Comparison of ENCODE assay signal across 8 cellular contexts in genomic region chr20:51800769-51801219, GRCh38. TPM values are rescaled to one million over a fixed set of nuclear protein-coding genes. Genes with fewer than 3 reads are reported as not detected.
A peak's percentile ranks its signal among the peaks of the same experiment; 100 is the strongest.
DNase-seq lines count a peak whose midpoint lies in the region; ATAC-seq lines count a peak whose summit lies in the region.

No MANE protein-coding gene starts in this region.

- ATAC-seq in HG02981 (IDR thresholded peaks at IDR 0.05; ENCODE audit: unreplicated experiment): no peak

- H3K9me3 ChIP-seq in iPS-18c (ENCODE audit: control insufficient read depth, insufficient read depth, low read length): peaks cover 2% of the 10 kb centered on the region

- H3K27ac Mint-ChIP-seq in activated T-helper 1 cell treated with anti-CD3 and anti-CD28 coated beads, Interleukin-12 subunit alpha, Interleukin-12 subunit beta, Interleukin-2, Interleukin-4 antibody, amounts not matched to agents 30 ng/mL and 10 ng/mL and 1 ng/mL, durations not matched to agents 14 hours and 24 hours and 36 hours: no peak overlapping the region
- H3K27ac Mint-ChIP-seq in stimulated activated naive CD8-positive, alpha-beta T cell treated with anti-CD3 and anti-CD28 coated beads, Interleukin-15, Interleukin-2, amounts not matched to agents 100 ng/mL and 50 ng/mL, for 24 hours: no peak overlapping the region

- H3K4me3 ChIP-seq in iPS-18c (ENCODE audit: insufficient read depth, low read depth, low read length): peak overlapping the region; percentile 97

- H3K27me3 Mint-ChIP-seq in activated T-helper 1 cell treated with anti-CD3 and anti-CD28 coated beads, Interleukin-12 subunit alpha, Interleukin-12 subunit beta, Interleukin-2, Interleukin-4 antibody, amounts not matched to agents 30 ng/mL and 10 ng/mL and 1 ng/mL, durations not matched to agents 14 hours and 24 hours and 36 hours (ENCODE audit: insufficient read depth): peaks cover 74% of the 10 kb centered on the region
- H3K27me3 Mint-ChIP-seq in stimulated activated naive CD8-positive, alpha-beta T cell treated with anti-CD3 and anti-CD28 coated beads, Interleukin-15, Interleukin-2, amounts not matched to agents 100 ng/mL and 50 ng/mL, for 24 hours: peaks cover 60% of the 10 kb centered on the region

- peaks cover 3% of the 10 kb centered on the region for H3K4me1 Mint-ChIP-seq in activated T-helper 1 cell treated with anti-CD3 and anti-CD28 coated beads, Interleukin-12 subunit alpha, Interleukin-12 subunit beta, Interleukin-2, Interleukin-4 antibody, amounts not matched to agents 30 ng/mL and 10 ng/mL and 1 ng/mL, durations not matched to agents 14 hours and 24 hours and 36 hours (ENCODE audit: low read depth)
- H3K4me1 Mint-ChIP-seq in stimulated activated naive CD8-positive, alpha-beta T cell treated with anti-CD3 and anti-CD28 coated beads, Interleukin-15, Interleukin-2, amounts not matched to agents 100 ng/mL and 50 ng/mL, for 24 hours (ENCODE audit: low read depth): peaks cover 16% of the 10 kb centered on the region

- H3K4me3 Mint-ChIP-seq in activated T-helper 1 cell treated with anti-CD3 and anti-CD28 coated beads, Interleukin-12 subunit alpha, Interleukin-12 subunit beta, Interleukin-2, Interleukin-4 antibody, amounts not matched to agents 30 ng/mL and 10 ng/mL and 1 ng/mL, durations not matched to agents 14 hours and 24 hours and 36 hours: peak overlapping the region; percentile 74
- H3K4me3 Mint-ChIP-seq in stimulated activated naive CD8-positive, alpha-beta T cell treated with anti-CD3 and anti-CD28 coated beads, Interleukin-15, Interleukin-2, amounts not matched to agents 100 ng/mL and 50 ng/mL, for 24 hours: peak overlapping the region; percentile 77

- DNase-seq in NOMO-1 (lab: John Stamatoyannopoulos, UW; ENCODE audit: unreplicated experiment in 2 of 2) (peak; percentile 3 to 6), NOMO-1 treated with DMSO at 0.1 percent for 48 hours (lab: John Stamatoyannopoulos, UW; ENCODE audit: unreplicated experiment) (no peak), GDM1 (lab: John Stamatoyannopoulos, UW) (no peak), globus pallidus (ENCODE audit: low spot score) (no peak)
- no peak for DNase-seq in activated T-helper 1 cell treated with anti-CD3 and anti-CD28 coated beads, Interleukin-12 subunit alpha, Interleukin-12 subunit beta, Interleukin-2, Interleukin-4 antibody, amounts not matched to agents 30 ng/mL and 10 ng/mL and 1 ng/mL, durations not matched to agents 14 hours and 24 hours and 36 hours (ENCODE audit: low spot score)

- no peaks in the 10 kb centered on the region for H3K9me3 Mint-ChIP-seq in activated T-helper 1 cell treated with anti-CD3 and anti-CD28 coated beads, Interleukin-12 subunit alpha, Interleukin-12 subunit beta, Interleukin-2, Interleukin-4 antibody, amounts not matched to agents 30 ng/mL and 10 ng/mL and 1 ng/mL, durations not matched to agents 14 hours and 24 hours and 36 hours
- H3K9me3 Mint-ChIP-seq in stimulated activated naive CD8-positive, alpha-beta T cell treated with anti-CD3 and anti-CD28 coated beads, Interleukin-15, Interleukin-2, amounts not matched to agents 100 ng/mL and 50 ng/mL, for 24 hours: no peaks in the 10 kb centered on the region

- H3K36me3 Mint-ChIP-seq in activated T-helper 1 cell treated with anti-CD3 and anti-CD28 coated beads, Interleukin-12 subunit alpha, Interleukin-12 subunit beta, Interleukin-2, Interleukin-4 antibody, amounts not matched to agents 30 ng/mL and 10 ng/mL and 1 ng/mL, durations not matched to agents 14 hours and 24 hours and 36 hours (ENCODE audit: low read depth): peaks cover 2% of the 10 kb centered on the region
- H3K36me3 Mint-ChIP-seq in stimulated activated naive CD8-positive, alpha-beta T cell treated with anti-CD3 and anti-CD28 coated beads, Interleukin-15, Interleukin-2, amounts not matched to agents 100 ng/mL and 50 ng/mL, for 24 hours (ENCODE audit: low read depth): no peaks in the 10 kb centered on the region

- intact Hi-C loops in activated T-helper 1 cell treated with anti-CD3 and anti-CD28 coated beads, Interleukin-12 subunit alpha, Interleukin-12 subunit beta, Interleukin-2, Interleukin-4 antibody, amounts not matched to agents 30 ng/mL and 10 ng/mL and 1 ng/mL, durations not matched to agents 14 hours and 24 hours and 36 hours (cut with micrococcal nuclease): loop anchor here (1.0 to 10.0 kb wide), 4 partner anchors 34 to 816 kb away; no protein-coding TSS in a partner anchor

RNA-seq across cellular contexts. Expression of gene SALL4, which starts 1.5 kb away (rescaled TPM):
- total RNA-seq in activated T-helper 1 cell treated with anti-CD3 and anti-CD28 coated beads, Interleukin-12 subunit alpha, Interleukin-12 subunit beta, Interleukin-2, Interleukin-4 antibody, amounts not matched to agents 30 ng/mL and 10 ng/mL and 1 ng/mL, durations not matched to agents 14 hours and 24 hours and 36 hours: 0.54 and 1.0 TPM in 2 replicates

RNA-seq across cellular contexts. Expression of gene ATP9A, which starts 32.6 kb away (rescaled TPM):
- 19.6 and 20.6 TPM in 2 replicates for total RNA-seq in activated T-helper 1 cell treated with anti-CD3 and anti-CD28 coated beads, Interleukin-12 subunit alpha, Interleukin-12 subunit beta, Interleukin-2, Interleukin-4 antibody, amounts not matched to agents 30 ng/mL and 10 ng/mL and 1 ng/mL, durations not matched to agents 14 hours and 24 hours and 36 hours

Comparison
In these comparisons a context has a peak if more than half of its experiments do, and no peak if none do; other contexts are left out.
1. DNase-seq: peak in NOMO-1 (2 of 2); none in NOMO-1 treated with DMSO at 0.1 percent for 48 hours (single experiment), activated T-helper 1 cell treated with anti-CD3 and anti-CD28 coated beads, Interleukin-12 subunit alpha, Interleukin-12 subunit beta, Interleukin-2, Interleukin-4 antibody, amounts not matched to agents 30 ng/mL and 10 ng/mL and 1 ng/mL, durations not matched to agents 14 hours and 24 hours and 36 hours (single experiment), GDM1 (single experiment) and globus pallidus (single experiment).